In genomic region chr9:101849102-101849707, GRCh38 we compare ENCODE assay signal across 24 cellular contexts.
"Had no signal": no experiment of that assay in that cellular context is flagged by ENCODE, and none has a peak within 500 bp of the region (broad histone marks: within the 10 kb centered on the region; RNA-seq: fewer than 3 reads in every experiment).

No MANE protein-coding gene starts in this region.

- ATAC-seq: activated CD8-positive, alpha-beta T cell treated with anti-CD3 and anti-CD28 coated beads for 36 hours; activated T-cell treated with anti-CD3 and anti-CD28 coated beads, Interleukin-2, amount 50 U/mL, for 4 hours; activated T-helper 17 cell treated with anti-CD3 and anti-CD28 coated beads, Interleukin-2, amount 50 U/mL, for 72 hours; esophagus mucosa; heart left ventricle; natural killer cell treated with Interleukin-12 subunit alpha and Interleukin-12 subunit beta and Interleukin-15 and Interleukin-18, amount 100 ng/mL, for 72 hours had no signal

- DNase-seq: activated CD4-positive, alpha-beta T cell treated with anti-CD3 and anti-CD28 coated beads for 1 hour; activated CD4-positive, alpha-beta T cell treated with anti-CD3 and anti-CD28 coated beads, Interleukin-2, amount 10 ng/mL, durations not matched to agents 7 days and 5 days; activated CD8-positive, alpha-beta T cell treated with anti-CD3 and anti-CD28 coated beads for 36 hours; activated gamma-delta T cell treated with Interleukin-2 at 50 U/mL for 16 hours; activated naive CD4-positive, alpha-beta T cell treated with anti-CD3 and anti-CD28 coated beads, Interleukin-2, amount 50 U/mL, for 16 hours; activated T-cell treated with anti-CD3 and anti-CD28 coated beads, Interleukin-2, amount 50 U/mL, for 4 hours; amniotic stem cell; caudate nucleus; endodermal cell; foreskin fibroblast; heart left ventricle; kidney glomerular epithelial cell; left ventricle myocardium inferior; mesendoderm; posterior cingulate gyrus; right cardiac atrium; stimulated activated CD4-positive, alpha-beta T cell treated with anti-CD3 and anti-CD28 coated beads, Interleukin-2, amount 100 ng/mL, for 48 hours; stimulated activated naive CD4-positive, alpha-beta T cell treated with Interleukin-2 at 50 U/mL for 16 hours; T-helper 1 cell; trophoblast cell; WERI-Rb-1 had no signal
